In the genomic region with DNA sequence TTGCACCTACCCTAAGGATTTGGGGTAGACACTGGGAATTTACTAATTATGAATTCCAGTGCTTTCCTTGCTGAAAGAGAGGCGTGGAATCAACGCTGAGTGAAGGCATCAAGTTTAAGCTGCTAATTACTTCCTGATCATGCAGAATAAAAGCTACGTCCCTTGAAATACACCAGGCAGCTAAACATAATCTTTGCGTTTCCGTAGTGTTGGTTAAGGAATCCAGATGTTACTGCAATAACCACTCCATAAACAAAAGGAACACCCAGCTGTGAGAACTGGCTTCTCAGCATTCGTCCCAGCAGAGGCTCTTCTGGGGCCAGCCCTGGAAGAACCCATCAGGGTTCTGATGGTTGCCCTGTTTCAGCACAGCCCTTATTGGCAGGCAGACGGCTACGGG, we compare ENCODE assay signal across 27 cellular contexts.
"Had no signal": no experiment of that assay in that cellular context is flagged by ENCODE, and none has a peak within 500 bp of the region (broad histone marks: within the 10 kb centered on the region; RNA-seq: fewer than 3 reads in every experiment).

No MANE protein-coding gene starts in this region.

- H3K4me1 ChIP-seq: esophagus muscularis mucosa had no signal

- ATAC-seq: activated CD4-positive, alpha-beta T cell treated with anti-CD3 and anti-CD28 coated beads for 36 hours; activated CD8-positive, alpha-beta memory T cell treated with anti-CD3 and anti-CD28 coated beads, Interleukin-2, amount 10 ng/mL, durations not matched to agents 7 days and 5 days; activated CD8-positive, alpha-beta T cell treated with anti-CD3 and anti-CD28 coated beads, Interleukin-2, amount 10 ng/mL, durations not matched to agents 7 days and 5 days; activated naive CD4-positive, alpha-beta T cell treated with anti-CD3 and anti-CD28 coated beads, Interleukin-2, amount 50 U/mL, for 72 hours; effector memory CD8-positive, alpha-beta T cell had no signal

- H3K27ac ChIP-seq: brain microvascular endothelial cell, esophagus muscularis mucosa had no signal

- H3K36me3 ChIP-seq: brain microvascular endothelial cell, esophagus muscularis mucosa had no signal

- H3K4me3 ChIP-seq: esophagus muscularis mucosa had no signal

- H3K27me3 ChIP-seq: brain microvascular endothelial cell had no signal

- DNase-seq: activated CD4-positive, alpha-beta memory T cell treated with anti-CD3 and anti-CD28 coated beads for 36 hours; activated CD4-positive, alpha-beta T cell treated with anti-CD3 and anti-CD28 coated beads for 36 hours; activated CD4-positive, alpha-beta T cell treated with anti-CD3 and anti-CD28 coated beads, Interleukin-2, amount 10 ng/mL, durations not matched to agents 24 days and 14 days; activated CD4-positive, CD25-positive, alpha-beta regulatory T cell; activated CD4-positive, CD25-positive, alpha-beta regulatory T cell treated with anti-CD3 and anti-CD28 coated beads, Interleukin-2, amount 50 U/mL, for 72 hours; activated CD8-positive, alpha-beta memory T cell treated with anti-CD3 and anti-CD28 coated beads, Interleukin-2, amount 10 ng/mL, durations not matched to agents 7 days and 5 days; activated CD8-positive, alpha-beta memory T cell treated with anti-CD3 and anti-CD28 coated beads, Interleukin-2, amount 50 U/mL, for 4 hours; activated CD8-positive, alpha-beta T cell treated with anti-CD3 and anti-CD28 coated beads, Interleukin-2, amount 10 ng/mL, durations not matched to agents 7 days and 5 days; activated gamma-delta T cell; activated naive CD4-positive, alpha-beta T cell; activated naive CD4-positive, alpha-beta T cell treated with anti-CD3 and anti-CD28 coated beads, Interleukin-2, amount 10 ng/mL, durations not matched to agents 7 days and 5 days; activated naive CD8-positive, alpha-beta T cell treated with anti-CD3 and anti-CD28 coated beads, Interleukin-2, amount 10 ng/mL, durations not matched to agents 7 days and 5 days; activated T-cell treated with anti-CD3 and anti-CD28 coated beads, Interleukin-2, amount 50 U/mL, for 1 hour; activated T-cell treated with anti-CD3 and anti-CD28 coated beads, Interleukin-2, amount 50 U/mL, for 48 hours; brain microvascular endothelial cell; cortex of kidney; dermis blood vessel endothelial cell; effector CD4-positive, alpha-beta T cell; effector memory CD8-positive, alpha-beta T cell; erythroblast; foreskin fibroblast; head of caudate nucleus; SW 1271; T-helper 1 cell; T-helper 2 cell had no signal
